In genomic region chr10:16653223-16653622, GRCh38 we compare ENCODE assay signal across 1 cellular context.
A peak's percentile ranks its signal among the peaks of the same experiment; 100 is the strongest.
TF ChIP-seq lines count a peak whose summit lies in the region.

No MANE protein-coding gene starts in this region.

TF ChIP-seq in GM12878, 131 proteins besides CTCF, POLR2A, EP300 and RAD21 (continued from another document):
- TF ChIP-seq REST (IDR thresholded peaks at IDR 0.05; ENCODE audit: low read depth, low read length) (no peak), JUND (IDR thresholded peaks at IDR 0.05; ENCODE audit: low read depth, low read length) (no peak), MAX (IDR thresholded peaks at IDR 0.05; ENCODE audit: low read depth, low read length) (no peak), RELA (IDR thresholded peaks at IDR 0.05; ENCODE audit: borderline replicate concordance, partially characterized antibody) (no peak), IKZF1 (conservative IDR thresholded peaks at IDR 0.05) (peak; percentile 66), BACH1 (IDR thresholded peaks at IDR 0.05; ENCODE audit: borderline replicate concordance) (no peak), NKRF (conservative IDR thresholded peaks at IDR 0.05) (no peak), FOXK2 (IDR thresholded peaks at IDR 0.05) (no peak), ESRRA (IDR thresholded peaks at IDR 0.05; ENCODE audit: low read length) (no peak), BCL11A (IDR thresholded peaks at IDR 0.05; ENCODE audit: low read depth, low read length) (no peak), ZNF592 (IDR thresholded peaks at IDR 0.05) (no peak), CHD2 (IDR thresholded peaks at IDR 0.05; ENCODE audit: borderline replicate concordance, low read depth, low read length) (no peak), EED (IDR thresholded peaks at IDR 0.05; ENCODE audit: low read depth) (peak; percentile 57; the same call in 1 of the 2 replicates), JUNB (IDR thresholded peaks at IDR 0.05) (no peak), ZSCAN29 (IDR thresholded peaks at IDR 0.05) (no peak), POU2F2 (IDR thresholded peaks at IDR 0.05; ENCODE audit: borderline replicate concordance, low read depth, low read length) (no peak), IRF4 (IDR thresholded peaks at IDR 0.05; ENCODE audit: low read depth, low read length) (no peak), ATF2 (IDR thresholded peaks at IDR 0.05; ENCODE audit: low read length) (peak; percentile 21; the same call in 1 of the 2 replicates), ZBTB33 (IDR thresholded peaks at IDR 0.05) (no peak), SREBF2 (IDR thresholded peaks at IDR 0.05; ENCODE audit: low read length) (no peak), ZNF384 (IDR thresholded peaks at IDR 0.05; ENCODE audit: borderline replicate concordance, low read depth, low read length) (no peak), TBL1XR1 (IDR thresholded peaks at IDR 0.05; ENCODE audit: low read depth, low read length) (no peak), HCFC1 (IDR thresholded peaks at IDR 0.05; ENCODE audit: low read length) (no peak), ETV6 (conservative IDR thresholded peaks at IDR 0.05 in 1 of 2, IDR thresholded peaks at IDR 0.05 in 1 of 2; ENCODE audit: borderline replicate concordance in 1 of 2, low read depth in 1 of 2) (no peak)
